In the genomic region with DNA sequence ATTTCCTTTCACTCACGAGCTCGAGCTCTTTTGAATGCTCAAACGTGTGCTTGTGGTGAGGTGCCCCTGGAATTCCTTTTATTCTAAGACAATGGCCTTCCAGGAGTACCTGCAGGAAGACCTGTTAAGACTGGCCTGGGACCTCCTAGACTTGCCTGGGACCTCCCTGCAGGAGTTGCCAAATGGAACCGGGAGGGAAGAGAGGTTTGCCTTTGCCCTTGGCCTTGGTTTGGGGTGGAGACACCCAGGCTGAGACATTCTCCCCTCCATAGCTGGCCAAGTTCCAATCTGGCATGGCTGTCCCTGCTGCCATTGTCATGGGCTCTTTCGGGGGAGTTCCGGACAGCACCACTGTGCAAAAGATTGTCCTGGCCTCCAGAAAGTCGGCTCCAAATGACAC, we compare ENCODE assay signal across 10 cellular contexts. TPM values are rescaled to one million over a fixed set of nuclear protein-coding genes. Genes with fewer than 3 reads are reported as not detected.
DNase-seq lines count a peak whose midpoint lies in the region; TF ChIP-seq lines count a peak whose summit lies in the region.
"Had no signal": no experiment of that assay in that cellular context is flagged by ENCODE, and none has a peak within 500 bp of the region (broad histone marks: within the 10 kb centered on the region; RNA-seq: fewer than 3 reads in every experiment).

No MANE protein-coding gene starts in this region.

- intact Hi-C loops in MCF 10A (cut with micrococcal nuclease) = no loop called here

- no peak overlapping the region for H2BK120ac ChIP-seq in mesendoderm (ENCODE audit: low read depth, low read length)

- H3K9me3 ChIP-seq in HUES64 (ENCODE audit: insufficient read depth, low read depth, low read length) = no peaks in the 10 kb centered on the region
- H3K9me3 ChIP-seq in thymus (ENCODE audit: control insufficient read depth) = no peaks in the 10 kb centered on the region
- H3K9me3 ChIP-seq: SJSA1 had no signal

- H4K8ac ChIP-seq in mesendoderm (ENCODE audit: low read depth, low read length) = no peak overlapping the region

- H3K4me3 ChIP-seq in HUES64 (ENCODE audit: low read length) (no peak overlapping the region), mesendoderm (ENCODE audit: low read length) (no peak overlapping the region), thymus (ENCODE audit: low read length) (no peak overlapping the region), brain microvascular endothelial cell (ENCODE audit: low read depth, low read length) (no peak overlapping the region)
- H3K4me3 ChIP-seq: SJSA1 had no signal

- in situ Hi-C loops in brain microvascular endothelial cell (cut with HindIII; ENCODE audit: low pct_ligation_motif_present, low sequenced_read_pairs) = no loop called here

- no peak overlapping the region for H3K18ac ChIP-seq in mesendoderm (ENCODE audit: low read length)

- peak; percentile 86 for DNase-seq in MCF 10A (ENCODE audit: unreplicated experiment)
- DNase-seq in mesendoderm = peak; percentile 60
- DNase-seq in progenitor cell of endocrine pancreas (ENCODE audit: low spot score, unreplicated experiment) = no peak
- DNase-seq in NCI-H524 treated with DMSO at 0.1 percent for 48 hours (lab: John Stamatoyannopoulos, UW) = no peak
- no peak for DNase-seq in brain microvascular endothelial cell
- DNase-seq: activated naive CD4-positive, alpha-beta T cell treated with anti-CD3 and anti-CD28 coated beads, Interleukin-2, amount 50 U/mL, for 16 hours; NCI-H187 had no signal

- H3K4ac ChIP-seq in mesendoderm (ENCODE audit: low read depth, low read length) = no peak overlapping the region

- H3K56ac ChIP-seq in mesendoderm (ENCODE audit: low read length) = peak overlapping the region; percentile 15

- TF ChIP-seq CTCF in MCF 10A (IDR thresholded peaks at IDR 0.05; ENCODE audit: unreplicated experiment) = no peak
- no peak for TF ChIP-seq CTCF in progenitor cell of endocrine pancreas (IDR thresholded peaks at IDR 0.05; ENCODE audit: unreplicated experiment)
- no peak for TF ChIP-seq CTCF in brain microvascular endothelial cell (IDR thresholded peaks at IDR 0.05; ENCODE audit: low read depth, low read length, missing control alignments)

- no TSS peak for BruUV-seq in MCF 10A (replicated peaks; lab: Mats Ljungman, UMichigan)

- H3K9me3 Mint-ChIP-seq in MCF 10A (ENCODE audit: unreplicated experiment) (no peaks in the 10 kb centered on the region), progenitor cell of endocrine pancreas (ENCODE audit: low read depth) (no peaks in the 10 kb centered on the region)

- H3K36me3 Mint-ChIP-seq in MCF 10A (ENCODE audit: insufficient read depth, unreplicated experiment) (peaks cover 8% of the 10 kb centered on the region), progenitor cell of endocrine pancreas (ENCODE audit: insufficient read depth) (no peaks in the 10 kb centered on the region)

- CTCF ChIA-PET in MCF 10A (lab: Yijun Ruan, JAX) = interaction anchor here (0.6 to 7.6 kb wide), 4 partner anchors 23 to 532 kb away, joined by 3 to 46 read pairs (median 4); a partner anchor contains a TSS

- H4K5ac ChIP-seq in mesendoderm (ENCODE audit: low read length) = no peak overlapping the region

- no peak overlapping the region for H2BK15ac ChIP-seq in mesendoderm (replicated peaks; ENCODE audit: low read depth)

- no peaks in the 10 kb centered on the region for H3K79me2 ChIP-seq in mesendoderm (ENCODE audit: control insufficient read depth, insufficient read depth, low read length)

- no peak overlapping the region for H3K4me2 ChIP-seq in mesendoderm (ENCODE audit: low read length)

- H2BK5ac ChIP-seq in mesendoderm (ENCODE audit: low read length) = no peak overlapping the region

- no peak overlapping the region for H3K23ac ChIP-seq in mesendoderm (ENCODE audit: low read length)

- H3K36me3 ChIP-seq in HUES64 (ENCODE audit: insufficient read depth, low read length) = no peaks in the 10 kb centered on the region
- no peaks in the 10 kb centered on the region for H3K36me3 ChIP-seq in mesendoderm (ENCODE audit: control insufficient read depth, insufficient read depth, low read length)
- H3K36me3 ChIP-seq in thymus (ENCODE audit: control insufficient read depth, insufficient read depth) = no peaks in the 10 kb centered on the region
- H3K36me3 ChIP-seq in brain microvascular endothelial cell (replicated peaks) = no peaks in the 10 kb centered on the region
- H3K36me3 ChIP-seq: SJSA1 had no signal

- H3K4me1 ChIP-seq in HUES64 (ENCODE audit: insufficient read depth, low read length) = peaks cover 28% of the 10 kb centered on the region
- H3K4me1 ChIP-seq in mesendoderm (ENCODE audit: control insufficient read depth, low read depth, low read length) = peaks cover 2% of the 10 kb centered on the region
- H3K4me1 ChIP-seq in thymus (ENCODE audit: control insufficient read depth, insufficient read depth, low read length) = peaks cover 53% of the 10 kb centered on the region

- H3K9ac ChIP-seq in HUES64 (ENCODE audit: low read depth, low read length) = no peak overlapping the region
- no peak overlapping the region for H3K9ac ChIP-seq in mesendoderm (ENCODE audit: low read length)

- H3K4me3 Mint-ChIP-seq in MCF 10A (ENCODE audit: unreplicated experiment) = no peak overlapping the region
- H3K4me3 Mint-ChIP-seq in progenitor cell of endocrine pancreas (ENCODE audit: low read depth) = no peak overlapping the region

- H3K27me3 Mint-ChIP-seq in MCF 10A (ENCODE audit: insufficient read depth, unreplicated experiment) (no peaks in the 10 kb centered on the region), progenitor cell of endocrine pancreas (peaks cover 10% of the 10 kb centered on the region)

- no peaks in the 10 kb centered on the region for H3K27me3 ChIP-seq in HUES64 (ENCODE audit: insufficient read depth, low read length)
- no peaks in the 10 kb centered on the region for H3K27me3 ChIP-seq in mesendoderm (ENCODE audit: insufficient read depth, low read length, poor library complexity)
- no peaks in the 10 kb centered on the region for H3K27me3 ChIP-seq in thymus (ENCODE audit: control insufficient read depth, insufficient read depth)
- no peaks in the 10 kb centered on the region for H3K27me3 ChIP-seq in brain microvascular endothelial cell (replicated peaks)
- H3K27me3 ChIP-seq: SJSA1 had no signal

- 53% methylated on average over 7 of the region's 7 CpGs for WGBS in HUES64
- WGBS in mesendoderm (ENCODE audit: extremely low coverage, insufficient coverage, low lambda C conversion rate) = no CpG with 5 or more reads among the region's 7 CpGs
- 80% methylated on average over 7 of the region's 7 CpGs for WGBS in thymus

- H3K27ac ChIP-seq in HUES64 (ENCODE audit: low read depth, low read length) (peak overlapping the region; percentile 63; the same call in 1 of the 2 replicates), mesendoderm (ENCODE audit: low read depth, low read length) (no peak overlapping the region), thymus (ENCODE audit: low read depth) (peak overlapping the region; percentile 11), brain microvascular endothelial cell (no peak overlapping the region)
- H3K27ac ChIP-seq: SJSA1 had no signal

- H3K4me1 Mint-ChIP-seq in MCF 10A (ENCODE audit: insufficient read depth, unreplicated experiment) (peaks cover 38% of the 10 kb centered on the region), progenitor cell of endocrine pancreas (ENCODE audit: low read depth) (peaks cover 7% of the 10 kb centered on the region)

- POLR2A ChIA-PET in MCF 10A (lab: Yijun Ruan, JAX) = interaction anchor here (0.6 to 14.5 kb wide), 18 partner anchors 10 to 435 kb away, joined by 3 to 383 read pairs (median 5); a partner anchor contains a TSS

- no peak overlapping the region for H2AK5ac ChIP-seq in mesendoderm (ENCODE audit: low read length)

- no peaks in the 10 kb centered on the region for H3K79me1 ChIP-seq in mesendoderm (ENCODE audit: low read length)

- H3K27ac Mint-ChIP-seq in MCF 10A (ENCODE audit: low read depth, unreplicated experiment) (peak overlapping the region; percentile 80), progenitor cell of endocrine pancreas (no peak overlapping the region)

RNA-seq across cellular contexts. Expression of a gene that starts 39.7 kb away (rescaled TPM):
- polyA plus RNA-seq in HUES64 (2013, experiment 1 of 2) = 14.8 TPM
- polyA plus RNA-seq in HUES64 (2013, experiment 2 of 2) = 13.7 TPM
- total RNA-seq in MCF 10A (2022) = 64.7 and 68.1 TPM in 2 replicates
- 15.4 TPM for polyA plus RNA-seq in mesendoderm (2013, experiment 1 of 2)
- 15.1 TPM for polyA plus RNA-seq in mesendoderm (2013, experiment 2 of 2)
- polyA plus RNA-seq in thymus = 14.6 TPM
- total RNA-seq in progenitor cell of endocrine pancreas = 33.2 and 34.7 TPM in 2 replicates

RNA-seq across cellular contexts. Expression of a gene that starts 41.3 kb away (rescaled TPM):
- 23.1 TPM for polyA plus RNA-seq in HUES64 (2013, experiment 1 of 2)
- polyA plus RNA-seq in HUES64 (2013, experiment 2 of 2) = 25.9 TPM
- total RNA-seq in MCF 10A (2022) (698 and 872 TPM in 2 replicates), progenitor cell of endocrine pancreas (36.9 and 49.7 TPM in 2 replicates)
- polyA plus RNA-seq in mesendoderm (2013, experiment 1 of 2) = 13.6 TPM
- polyA plus RNA-seq in mesendoderm (2013, experiment 2 of 2) = 13.8 TPM
- 628 TPM for polyA plus RNA-seq in thymus

Comparison
In these comparisons a context has a peak if more than half of its experiments do, and no peak if none do; other contexts are left out.
1. H3K27ac ChIP-seq: peak in HUES64 (single experiment) and thymus (single experiment); none in mesendoderm (single experiment) and brain microvascular endothelial cell (single experiment).
2. DNase-seq: peak in MCF 10A (single experiment) and mesendoderm (single experiment); none in progenitor cell of endocrine pancreas (single experiment), NCI-H524 treated with DMSO at 0.1 percent for 48 hours (single experiment) and brain microvascular endothelial cell (single experiment).
3. RNA of a gene that starts 41.3 kb away (total RNA-seq): 698 to 872 TPM in MCF 10A; 36.9 to 49.7 TPM in progenitor cell of endocrine pancreas; every median in the first group is over 10 times any median in the second.